Comparison of ENCODE assay signal across 11 cellular contexts in the genomic region with DNA sequence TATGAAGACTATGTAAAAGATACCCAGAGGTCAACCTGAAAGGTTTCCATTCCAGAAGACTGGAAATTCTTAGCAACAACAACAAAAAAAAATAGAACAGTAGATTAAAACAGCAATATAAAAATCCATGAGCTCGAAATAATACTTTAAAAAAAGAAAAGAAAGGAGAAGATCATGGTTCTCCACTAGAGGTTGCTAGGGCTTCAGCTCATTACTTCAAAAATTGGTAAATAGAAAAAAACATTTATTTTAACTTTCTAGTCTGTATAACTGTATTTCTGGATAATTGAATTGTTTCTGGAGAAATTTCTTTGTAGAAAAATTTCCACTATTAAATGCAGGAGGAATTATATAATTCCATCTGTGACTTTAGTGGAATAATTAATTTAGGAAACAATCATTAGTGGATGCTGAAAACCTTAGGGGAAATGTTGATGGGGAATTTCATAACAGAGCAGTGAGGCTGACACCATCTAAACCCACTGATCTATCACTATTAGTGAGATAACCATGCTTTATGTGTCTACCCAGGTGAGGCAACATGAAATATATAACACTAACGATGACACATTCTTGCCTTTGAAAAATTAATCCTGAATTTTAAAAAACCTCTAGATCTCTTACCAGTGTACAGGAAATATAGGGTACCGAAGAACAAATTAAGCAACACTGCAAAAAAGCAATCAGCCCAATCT.
A peak's percentile ranks its signal among the peaks of the same experiment; 100 is the strongest.
DNase-seq lines count a peak whose midpoint lies in the region; ATAC-seq, FAIRE-seq and TF ChIP-seq lines count a peak whose summit lies in the region.
"Had no signal": no experiment of that assay in that cellular context is flagged by ENCODE, and none has a peak within 500 bp of the region (broad histone marks: within the 10 kb centered on the region; RNA-seq: fewer than 3 reads in every experiment).

No MANE protein-coding gene starts in this region.

- H2AFZ ChIP-seq in astrocyte (ENCODE audit: low read depth, low read length): no peak overlapping the region

- 64 to 69% (median 65%) methylated on average over 3 of the region's 3 CpGs for whole genome bisulfite sequencing in ovary, 3 donors

- no peak overlapping the region for H3K4me2 ChIP-seq in astrocyte (ENCODE audit: low read length)

- H3K4me1 Mint-ChIP-seq in astrocyte (ENCODE audit: low read depth, unreplicated experiment): no peaks in the 10 kb centered on the region
- H3K4me1 Mint-ChIP-seq in mesothelial cell of epicardium: no peaks in the 10 kb centered on the region

- H3K9me3 ChIP-seq in astrocyte (ENCODE audit: insufficient read depth, low read depth, low read length) (peaks cover 3% of the 10 kb centered on the region), colonic mucosa (no peaks in the 10 kb centered on the region), ovary (peaks cover 0 to 3% of the 10 kb centered on the region in 2 donors)

- H3K9me3 Mint-ChIP-seq in astrocyte (ENCODE audit: unreplicated experiment) (peaks cover 16% of the 10 kb centered on the region), mesothelial cell of epicardium (peaks cover 40% of the 10 kb centered on the region)

- intact Hi-C loops in colonic mucosa (cut with DNase I) (loop anchor here (10.0 kb wide), 1 partner anchor 281 kb away; no protein-coding TSS in a partner anchor), ovary (cut with DNase I) (no loop called here)

- H3K4me1 ChIP-seq in astrocyte (ENCODE audit: insufficient read depth, low read length) (no peaks in the 10 kb centered on the region), colonic mucosa (no peaks in the 10 kb centered on the region), ovary (ENCODE audit: insufficient read depth) (no peaks in the 10 kb centered on the region)
- H3K4me1 ChIP-seq: tibial nerve had no signal

- no peaks in the 10 kb centered on the region for H3K79me2 ChIP-seq in astrocyte (ENCODE audit: insufficient read depth, low read length)

- H3K4me3 ChIP-seq in HFF-Myc (replicated peaks; ENCODE audit: low read depth, low read length) (no peak overlapping the region), astrocyte (ENCODE audit: insufficient read depth, low read depth, low read length) (no peak overlapping the region), kidney epithelial cell (ENCODE audit: low read depth, low read length) (no peak overlapping the region), colonic mucosa (no peak overlapping the region), ovary (no peak overlapping the region)
- H3K4me3 ChIP-seq: tibial nerve had no signal

- TF ChIP-seq EP300 in ovary (IDR thresholded peaks at IDR 0.05): no peak

- no peak overlapping the region for H3K27ac Mint-ChIP-seq in astrocyte (ENCODE audit: unreplicated experiment)
- no peak overlapping the region for H3K27ac Mint-ChIP-seq in mesothelial cell of epicardium

- no peak for FAIRE-seq in astrocyte (lab: Jason Lieb, UNC)
- FAIRE-seq: colon had no signal

- H3K36me3 ChIP-seq in astrocyte (ENCODE audit: insufficient read depth, low read length) (no peaks in the 10 kb centered on the region), kidney epithelial cell (ENCODE audit: control insufficient read depth, insufficient read depth, low read length) (no peaks in the 10 kb centered on the region), colonic mucosa (no peaks in the 10 kb centered on the region), ovary (no peaks in the 10 kb centered on the region)
- H3K36me3 ChIP-seq: tibial nerve had no signal

- H3K27me3 Mint-ChIP-seq in astrocyte (ENCODE audit: low read depth, unreplicated experiment): peaks cover 8% of the 10 kb centered on the region
- H3K27me3 Mint-ChIP-seq in mesothelial cell of epicardium (ENCODE audit: low read depth): peaks cover 15% of the 10 kb centered on the region

- H3K27me3 ChIP-seq in astrocyte (ENCODE audit: insufficient read depth, low read length): no peaks in the 10 kb centered on the region
- no peaks in the 10 kb centered on the region for H3K27me3 ChIP-seq in kidney epithelial cell (ENCODE audit: control insufficient read depth, insufficient read depth, low read length)
- H3K27me3 ChIP-seq in colonic mucosa: no peaks in the 10 kb centered on the region
- no peaks in the 10 kb centered on the region for H3K27me3 ChIP-seq in ovary
- H3K27me3 ChIP-seq: tibial nerve had no signal

- TF ChIP-seq CTCF in HFF-Myc (IDR thresholded peaks at IDR 0.05; ENCODE audit: low read depth, low read length, missing control alignments): peak; percentile 19
- peak; percentile 10 for TF ChIP-seq CTCF in astrocyte (IDR thresholded peaks at IDR 0.05; ENCODE audit: insufficient read depth, low read depth, low read length)
- TF ChIP-seq CTCF in kidney epithelial cell (IDR thresholded peaks at IDR 0.05; ENCODE audit: insufficient read depth, low read length, poor library complexity, severe bottlenecking): peak; percentile 27
- TF ChIP-seq CTCF in colonic mucosa (IDR thresholded peaks at IDR 0.05): no peak
- TF ChIP-seq CTCF in mesothelial cell of epicardium (IDR thresholded peaks at IDR 0.05; ENCODE audit: unreplicated experiment): no peak
- TF ChIP-seq CTCF in ovary (IDR thresholded peaks at IDR 0.05): no peak

- H3K27ac ChIP-seq in astrocyte (ENCODE audit: low read depth, low read length) (no peak overlapping the region), colonic mucosa (no peak overlapping the region), ovary (no peak overlapping the region)
- H3K27ac ChIP-seq: tibial nerve had no signal

- no peak for ATAC-seq in GM18909 (IDR thresholded peaks at IDR 0.05; ENCODE audit: poor library complexity, unreplicated experiment)

- H3K4me3 Mint-ChIP-seq in astrocyte (ENCODE audit: unreplicated experiment): no peak overlapping the region
- no peak overlapping the region for H3K4me3 Mint-ChIP-seq in mesothelial cell of epicardium

- no peak for TF ChIP-seq POLR2A in ovary (IDR thresholded peaks at IDR 0.05)

- H3K9ac ChIP-seq in astrocyte (ENCODE audit: low read length) (no peak overlapping the region), colonic mucosa (ENCODE audit: low read depth in 2 of 2, low read length in 2 of 2) (no peak overlapping the region)

- H3K36me3 Mint-ChIP-seq in astrocyte (ENCODE audit: low read depth, unreplicated experiment) (no peaks in the 10 kb centered on the region), mesothelial cell of epicardium (no peaks in the 10 kb centered on the region)

- no peaks in the 10 kb centered on the region for H4K20me1 ChIP-seq in astrocyte (ENCODE audit: insufficient read depth, low read length)

- DNase-seq in AML-193 (lab: John Stamatoyannopoulos, UW) (peak; percentile 72 to 75), HFF-Myc (ENCODE audit: extremely low read depth, low read depth) (no peak), astrocyte (ENCODE audit: low read depth) (no peak), kidney epithelial cell (ENCODE audit: low read depth) (no peak), colonic mucosa (no peak), mesothelial cell of epicardium (ENCODE audit: low spot score in 2 of 2, unreplicated experiment in 2 of 2) (no peak), ovary (no peak)
- DNase-seq: NCI-H446 had no signal

Comparison
In these comparisons a context has a peak if more than half of its experiments do, and no peak if none do; other contexts are left out.
1. DNase-seq: peak in AML-193 (2 of 2); none in HFF-Myc (single experiment), astrocyte (single experiment), kidney epithelial cell (single experiment), colonic mucosa (single experiment), mesothelial cell of epicardium (0 of 2) and ovary (0 of 5).
2. CTCF ChIP-seq: peak in HFF-Myc (single experiment), astrocyte (single experiment) and kidney epithelial cell (single experiment); none in colonic mucosa (single experiment), mesothelial cell of epicardium (single experiment) and ovary (0 of 3).